Comparison of ENCODE assay signal across 18 cellular contexts in genomic region chr14:96368534-96368933, GRCh38. TPM values are rescaled to one million over a fixed set of nuclear protein-coding genes. Genes with fewer than 3 reads are reported as not detected.
DNase-seq lines count a peak whose midpoint lies in the region; ATAC-seq and TF ChIP-seq lines count a peak whose summit lies in the region.
"Had no signal": no experiment of that assay in that cellular context is flagged by ENCODE, and none has a peak within 500 bp of the region (broad histone marks: within the 10 kb centered on the region; RNA-seq: fewer than 3 reads in every experiment).

No MANE protein-coding gene starts in this region.

- H3K4me3 Mint-ChIP-seq in neural crest cell, result peak overlapping the region; percentile 32

- H3K27ac ChIP-seq in upper lobe of right lung, result no peak overlapping the region
- H3K27ac ChIP-seq: C4-2B, PC-9 had no signal

- H3K27ac Mint-ChIP-seq in neural crest cell (ENCODE audit: unreplicated experiment), result no peak overlapping the region

- no peak for TF ChIP-seq CTCF in choroid plexus epithelial cell (conservative IDR thresholded peaks at IDR 0.05; ENCODE audit: low read depth, low read length)
- TF ChIP-seq CTCF in neural crest cell (conservative IDR thresholded peaks at IDR 0.05), result no peak
- TF ChIP-seq CTCF in upper lobe of right lung (IDR thresholded peaks at IDR 0.05), result no peak

- H3K27me3 ChIP-seq in H7 (ENCODE audit: control insufficient read depth, insufficient read depth, low read length), result no peaks in the 10 kb centered on the region
- no peaks in the 10 kb centered on the region for H3K27me3 ChIP-seq in upper lobe of right lung

- ATAC-seq in stimulated activated naive CD8-positive, alpha-beta T cell treated with anti-CD3 and anti-CD28 coated beads, Interleukin-15, Interleukin-2, amounts not matched to agents 100 U/mL and 50 U/mL, for 24 hours, result no peak
- no peak for ATAC-seq in GM21390 (IDR thresholded peaks at IDR 0.05; ENCODE audit: unreplicated experiment)
- ATAC-seq in upper lobe of right lung, result no peak
- ATAC-seq: HCT116 had no signal

- no peaks in the 10 kb centered on the region for H3K27me3 Mint-ChIP-seq in neural crest cell (ENCODE audit: low read depth)

- no peaks in the 10 kb centered on the region for H3K9me3 ChIP-seq in upper lobe of right lung

- DNase-seq in H7 (peak; percentile 30), RPMI7951 (ENCODE audit: low read depth) (peak; percentile 15), choroid plexus epithelial cell (ENCODE audit: low read depth) (peak; percentile 15), neural crest cell (ENCODE audit: low read depth, low spot score) (no peak), cerebellar nuclear complex (lab: John Stamatoyannopoulos, UW) (no peak), upper lobe of right lung (no peak)
- DNase-seq in stimulated activated naive CD8-positive, alpha-beta T cell treated with anti-CD3 and anti-CD28 coated beads, Interleukin-15, Interleukin-2, amounts not matched to agents 100 U/mL and 50 U/mL, for 24 hours, result no peak
- DNase-seq: AML-193, DMS79 treated with DMSO at 0.1 percent for 48 hours, KG1, NCI-H1417 treated with DMSO at 0.1 percent for 48 hours, NCI-H2029, NCI-H345, NCI-H524 treated with DMSO at 0.1 percent for 48 hours, PC-9 had no signal

- no peaks in the 10 kb centered on the region for H3K36me3 ChIP-seq in H7 (replicated peaks; ENCODE audit: control insufficient read depth, insufficient read depth, low read length)
- H3K36me3 ChIP-seq in upper lobe of right lung, result no peaks in the 10 kb centered on the region

- peaks cover 9% of the 10 kb centered on the region for H3K4me1 ChIP-seq in upper lobe of right lung

- H3K9me3 Mint-ChIP-seq in neural crest cell, result no peaks in the 10 kb centered on the region

- peaks cover 30% of the 10 kb centered on the region for H3K4me1 Mint-ChIP-seq in neural crest cell

- intact Hi-C loops in upper lobe of right lung (cut with DNase I), result no loop called here

- H3K36me3 Mint-ChIP-seq in neural crest cell (ENCODE audit: low read depth), result peaks cover 2% of the 10 kb centered on the region

- H3K4me3 ChIP-seq in H7 (ENCODE audit: insufficient read depth, low read depth, low read length) (no peak overlapping the region), choroid plexus epithelial cell (ENCODE audit: low read depth, low read length) (no peak overlapping the region), upper lobe of right lung (no peak overlapping the region)
- H3K4me3 ChIP-seq: PC-9 had no signal

RNA-seq across cellular contexts. Expression of gene GSKIP, which starts 5.2 kb away (rescaled TPM):
- 48.4 and 50.2 TPM in 2 replicates for total RNA-seq in H7 (2014; rRNA removed; shearing (Covaris generic))
- 42.5 and 48.9 TPM in 2 replicates for total RNA-seq in RPMI7951 (2014; rRNA removed; shearing (Covaris generic))
- total RNA-seq in neural crest cell (21.3 and 29.4 TPM in 2 replicates), upper lobe of right lung (13.9 TPM)

RNA-seq across cellular contexts. Expression of gene ATG2B, which starts 5.4 kb away (rescaled TPM):
- total RNA-seq in H7 (2014; rRNA removed; shearing (Covaris generic)), result 7.1 and 10.0 TPM in 2 replicates
- total RNA-seq in RPMI7951 (2014; rRNA removed; shearing (Covaris generic)), result 8.5 and 9.3 TPM in 2 replicates
- 17.0 and 19.5 TPM in 2 replicates for total RNA-seq in neural crest cell
- 19.1 TPM for total RNA-seq in upper lobe of right lung

RNA-seq across cellular contexts. Expression of gene AK7, which starts 23.4 kb away (rescaled TPM):
- 2.1 and 2.2 TPM in 2 replicates for total RNA-seq in H7 (2014; rRNA removed; shearing (Covaris generic))
- 0.20 and 0.24 TPM in 2 replicates for total RNA-seq in RPMI7951 (2014; rRNA removed; shearing (Covaris generic))
- total RNA-seq in neural crest cell (4.8 and 8.1 TPM in 2 replicates), upper lobe of right lung (2.6 TPM)

Comparison
In these comparisons a context has a peak if more than half of its experiments do, and no peak if none do; other contexts are left out.
1. DNase-seq: peak in H7 (single experiment), RPMI7951 (single experiment) and choroid plexus epithelial cell (single experiment); none in neural crest cell (single experiment), stimulated activated naive CD8-positive, alpha-beta T cell treated with anti-CD3 and anti-CD28 coated beads, Interleukin-15, Interleukin-2, amounts not matched to agents 100 U/mL and 50 U/mL, for 24 hours (single experiment), cerebellar nuclear complex (0 of 2) and upper lobe of right lung (single experiment).